In genomic region chr12:42744539-42745156, GRCh38 we compare ENCODE assay signal across 10 cellular contexts.
A peak's percentile ranks its signal among the peaks of the same experiment; 100 is the strongest.
DNase-seq lines count a peak whose midpoint lies in the region; ATAC-seq, FAIRE-seq and TF ChIP-seq lines count a peak whose summit lies in the region.
"Had no signal": no experiment of that assay in that cellular context is flagged by ENCODE, and none has a peak within 500 bp of the region (broad histone marks: within the 10 kb centered on the region; RNA-seq: fewer than 3 reads in every experiment).

No MANE protein-coding gene starts in this region.

- TF ChIP-seq CTCF in fibroblast of villous mesenchyme (IDR thresholded peaks at IDR 0.05; ENCODE audit: insufficient read depth, low read depth, low read length) (no peak), psoas muscle (IDR thresholded peaks at IDR 0.05) (no peak)

- intact Hi-C loops in psoas muscle (cut with DNase I): loop anchor here in 1 of 2 donors (10.0 kb wide), 1 partner anchor 160 kb away; the partner anchor contains the start of gene PRICKLE1

- no peak overlapping the region for H3K4me3 ChIP-seq in SK-N-MC
- no peak overlapping the region for H3K4me3 ChIP-seq in fibroblast of villous mesenchyme (ENCODE audit: low read depth, low read length)
- no peak overlapping the region for H3K4me3 ChIP-seq in psoas muscle
- H3K4me3 ChIP-seq in small intestine (ENCODE audit: low read depth in 1 of 2, low read length in 2 of 2): no peak overlapping the region
- H3K4me3 ChIP-seq: esophagus muscularis mucosa had no signal

- no peaks in the 10 kb centered on the region for H3K9me3 ChIP-seq in SK-N-MC (ENCODE audit: low read depth, low read length)
- peaks cover 8% of the 10 kb centered on the region for H3K9me3 ChIP-seq in psoas muscle
- no peaks in the 10 kb centered on the region for H3K9me3 ChIP-seq in small intestine (ENCODE audit: control insufficient read depth, low read depth)

- ATAC-seq in psoas muscle: peak in 3 of 4 donors; percentile 71 to 77 (median 74)
- no peak for ATAC-seq in GM21825 (IDR thresholded peaks at IDR 0.05; ENCODE audit: unreplicated experiment)

- no peaks in the 10 kb centered on the region for H3K36me3 ChIP-seq in SK-N-MC (ENCODE audit: insufficient read depth, low read length)
- no peaks in the 10 kb centered on the region for H3K36me3 ChIP-seq in psoas muscle (ENCODE audit: insufficient read depth in 1 of 2, low read depth in 1 of 2)
- no peaks in the 10 kb centered on the region for H3K36me3 ChIP-seq in small intestine (ENCODE audit: control insufficient read depth in 2 of 2, insufficient read depth in 2 of 2, low read length in 2 of 2)
- H3K36me3 ChIP-seq: esophagus muscularis mucosa had no signal

- H3K9ac ChIP-seq in SK-N-MC (ENCODE audit: insufficient read length): no peak overlapping the region

- WGBS in psoas muscle, 3 donors: 15 to 34% (median 25%) methylated on average over 3 of the region's 3 CpGs
- WGBS in small intestine, 3 donors: 15 to 21% (median 21%) methylated on average over 3 of the region's 3 CpGs

- H3K27me3 ChIP-seq in psoas muscle (ENCODE audit: insufficient read depth in 3 of 3, low read length in 2 of 3) (no peaks in the 10 kb centered on the region), small intestine (ENCODE audit: control insufficient read depth in 2 of 2, insufficient read depth in 2 of 2, low read length in 2 of 2) (no peaks in the 10 kb centered on the region)
- H3K27me3 ChIP-seq: esophagus muscularis mucosa had no signal

- peaks cover 38% of the 10 kb centered on the region for H3K4me1 ChIP-seq in psoas muscle
- no peaks in the 10 kb centered on the region for H3K4me1 ChIP-seq in small intestine (ENCODE audit: control insufficient read depth in 2 of 2, insufficient read depth in 1 of 2, low read depth in 1 of 2, low read length in 1 of 2)

- no peak overlapping the region for H3K27ac ChIP-seq in SK-N-MC
- peak overlapping the region; percentile 74 for H3K27ac ChIP-seq in psoas muscle
- H3K27ac ChIP-seq in small intestine (ENCODE audit: low read depth in 1 of 2, low read length in 1 of 2): no peak overlapping the region
- H3K27ac ChIP-seq: HL-60 had no signal

- FAIRE-seq in small intestine (lab: Jason Lieb, UNC): no peak

- DNase-seq in H4 (ENCODE audit: low spot score) (peak; percentile 39), SK-N-MC (ENCODE audit: low read depth, low spot score) (peak; percentile 14), fibroblast of villous mesenchyme (ENCODE audit: low read depth) (peak; percentile 78), psoas muscle (no peak), occipital lobe (lab: John Stamatoyannopoulos, UW) (no peak), small intestine (no peak)
- no peak for DNase-seq in activated CD4-positive, alpha-beta T cell treated with anti-CD3 and anti-CD28 coated beads for 4 hours

Comparison
In these comparisons a context has a peak if more than half of its experiments do, and no peak if none do; other contexts are left out.
1. DNase-seq: peak in H4 (single experiment), SK-N-MC (single experiment) and fibroblast of villous mesenchyme (single experiment); none in psoas muscle (0 of 2), activated CD4-positive, alpha-beta T cell treated with anti-CD3 and anti-CD28 coated beads for 4 hours (0 of 2), occipital lobe (single experiment) and small intestine (single experiment).